In genomic region chr13:24161010-24161775, GRCh38 we compare ENCODE assay signal across 1 cellular context.
TF ChIP-seq lines count a peak whose summit lies in the region.

No MANE protein-coding gene starts in this region.

TF ChIP-seq in HepG2, 621 proteins besides CTCF, POLR2A, EP300 and RAD21 (continued from another document and continues in another):
- TF ChIP-seq ZNF318 (CRISPR knock-in tag; IDR thresholded peaks at IDR 0.05) = no peak
- TF ChIP-seq ZNF614 (CRISPR knock-in tag; IDR thresholded peaks at IDR 0.05; ENCODE audit: borderline replicate concordance) = no peak
- TF ChIP-seq, protein P1, sequence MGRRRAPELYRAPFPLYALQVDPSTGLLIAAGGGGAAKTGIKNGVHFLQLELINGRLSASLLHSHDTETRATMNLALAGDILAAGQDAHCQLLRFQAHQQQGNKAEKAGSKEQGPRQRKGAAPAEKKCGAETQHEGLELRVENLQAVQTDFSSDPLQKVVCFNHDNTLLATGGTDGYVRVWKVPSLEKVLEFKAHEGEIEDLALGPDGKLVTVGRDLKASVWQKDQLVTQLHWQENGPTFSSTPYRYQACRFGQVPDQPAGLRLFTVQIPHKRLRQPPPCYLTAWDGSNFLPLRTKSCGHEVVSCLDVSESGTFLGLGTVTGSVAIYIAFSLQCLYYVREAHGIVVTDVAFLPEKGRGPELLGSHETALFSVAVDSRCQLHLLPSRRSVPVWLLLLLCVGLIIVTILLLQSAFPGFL (CRISPR knock-in tag; IDR thresholded peaks at IDR 0.05) = no peak
- TF ChIP-seq, protein P2, sequence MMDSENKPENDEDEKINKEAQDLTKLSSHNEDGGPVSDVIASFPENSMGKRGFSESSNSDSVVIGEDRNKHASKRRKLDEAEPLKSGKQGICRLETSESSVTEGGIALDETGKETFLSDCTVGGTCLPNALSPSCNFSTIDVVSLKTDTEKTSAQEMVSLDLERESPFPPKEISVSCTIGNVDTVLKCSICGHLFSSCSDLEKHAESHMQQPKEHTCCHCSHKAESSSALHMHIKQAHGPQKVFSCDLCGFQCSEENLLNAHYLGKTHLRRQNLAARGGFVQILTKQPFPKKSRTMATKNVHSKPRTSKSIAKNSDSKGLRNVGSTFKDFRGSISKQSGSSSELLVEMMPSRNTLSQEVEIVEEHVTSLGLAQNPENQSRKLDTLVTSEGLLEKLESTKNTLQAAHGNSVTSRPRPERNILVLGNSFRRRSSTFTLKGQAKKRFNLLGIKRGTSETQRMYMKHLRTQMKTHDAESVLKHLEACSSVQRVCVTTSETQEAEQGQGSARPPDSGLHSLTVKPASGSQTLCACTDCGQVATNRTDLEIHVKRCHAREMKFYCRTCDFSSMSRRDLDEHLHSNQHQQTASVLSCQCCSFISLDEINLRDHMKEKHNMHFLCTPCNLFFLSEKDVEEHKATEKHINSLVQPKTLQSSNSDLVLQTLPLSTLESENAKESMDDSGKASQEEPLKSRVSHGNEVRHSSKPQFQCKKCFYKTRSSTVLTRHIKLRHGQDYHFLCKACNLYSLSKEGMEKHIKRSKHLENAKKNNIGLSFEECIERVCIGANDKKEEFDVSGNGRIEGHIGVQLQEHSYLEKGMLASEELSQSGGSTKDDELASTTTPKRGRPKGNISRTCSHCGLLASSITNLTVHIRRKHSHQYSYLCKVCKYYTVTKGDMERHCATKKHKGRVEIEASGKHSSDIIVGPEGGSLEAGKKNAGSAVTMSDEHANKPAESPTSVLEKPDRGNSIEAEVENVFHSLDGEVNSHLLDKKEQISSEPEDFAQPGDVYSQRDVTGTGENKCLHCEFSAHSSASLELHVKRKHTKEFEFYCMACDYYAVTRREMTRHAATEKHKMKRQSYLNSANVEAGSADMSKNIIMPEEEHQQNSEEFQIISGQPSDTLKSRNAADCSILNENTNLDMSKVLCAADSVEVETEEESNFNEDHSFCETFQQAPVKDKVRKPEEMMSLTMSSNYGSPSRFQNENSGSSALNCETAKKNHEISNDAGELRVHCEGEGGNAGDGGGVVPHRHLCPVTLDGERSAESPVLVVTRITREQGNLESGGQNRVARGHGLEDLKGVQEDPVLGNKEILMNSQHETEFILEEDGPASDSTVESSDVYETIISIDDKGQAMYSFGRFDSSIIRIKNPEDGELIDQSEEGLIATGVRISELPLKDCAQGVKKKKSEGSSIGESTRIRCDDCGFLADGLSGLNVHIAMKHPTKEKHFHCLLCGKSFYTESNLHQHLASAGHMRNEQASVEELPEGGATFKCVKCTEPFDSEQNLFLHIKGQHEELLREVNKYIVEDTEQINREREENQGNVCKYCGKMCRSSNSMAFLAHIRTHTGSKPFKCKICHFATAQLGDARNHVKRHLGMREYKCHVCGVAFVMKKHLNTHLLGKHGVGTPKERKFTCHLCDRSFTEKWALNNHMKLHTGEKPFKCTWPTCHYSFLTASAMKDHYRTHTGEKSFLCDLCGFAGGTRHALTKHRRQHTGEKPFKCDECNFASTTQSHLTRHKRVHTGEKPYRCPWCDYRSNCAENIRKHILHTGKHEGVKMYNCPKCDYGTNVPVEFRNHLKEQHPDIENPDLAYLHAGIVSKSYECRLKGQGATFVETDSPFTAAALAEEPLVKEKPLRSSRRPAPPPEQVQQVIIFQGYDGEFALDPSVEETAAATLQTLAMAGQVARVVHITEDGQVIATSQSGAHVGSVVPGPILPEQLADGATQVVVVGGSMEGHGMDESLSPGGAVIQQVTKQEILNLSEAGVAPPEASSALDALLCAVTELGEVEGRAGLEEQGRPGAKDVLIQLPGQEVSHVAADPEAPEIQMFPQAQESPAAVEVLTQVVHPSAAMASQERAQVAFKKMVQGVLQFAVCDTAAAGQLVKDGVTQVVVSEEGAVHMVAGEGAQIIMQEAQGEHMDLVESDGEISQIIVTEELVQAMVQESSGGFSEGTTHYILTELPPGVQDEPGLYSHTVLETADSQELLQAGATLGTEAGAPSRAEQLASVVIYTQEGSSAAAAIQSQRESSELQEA (CRISPR knock-in tag; IDR thresholded peaks at IDR 0.05; ENCODE audit: not compliant biosample characterization) = no peak
- TF ChIP-seq ZFP90 (CRISPR knock-in tag; IDR thresholded peaks at IDR 0.05; ENCODE audit: borderline replicate concordance) = 0 out of 2 replicates have a peak, but pooled peaks have one; percentile 23
- no peak for TF ChIP-seq SMAD3 (CRISPR knock-in tag; IDR thresholded peaks at IDR 0.05)
- TF ChIP-seq ISX (CRISPR knock-in tag; conservative IDR thresholded peaks at IDR 0.05) = no peak
- TF ChIP-seq ZNF543 (CRISPR knock-in tag; IDR thresholded peaks at IDR 0.05) = peak; percentile 43; the same call in 1 of the 2 replicates
- TF ChIP-seq MED1 (CRISPR knock-in tag; IDR thresholded peaks at IDR 0.05) = no peak
- TF ChIP-seq FOXA1 (IDR thresholded peaks at IDR 0.05) = no peak
- no peak for TF ChIP-seq FOXA1 (CRISPR knock-in tag; IDR thresholded peaks at IDR 0.05)
- no peak for TF ChIP-seq ZNF251 (CRISPR knock-in tag; IDR thresholded peaks at IDR 0.05)
- 0 out of 2 replicates have a peak, but pooled peaks have one; percentile 32 for TF ChIP-seq NR2C2 (CRISPR knock-in tag; IDR thresholded peaks at IDR 0.05; ENCODE audit: borderline replicate concordance)
- TF ChIP-seq ZBTB10 (CRISPR knock-in tag; IDR thresholded peaks at IDR 0.05; ENCODE audit: borderline replicate concordance) = no peak
- TF ChIP-seq ZBTB44 (CRISPR knock-in tag; IDR thresholded peaks at IDR 0.05) = no peak
- TF ChIP-seq PCBP1 (IDR thresholded peaks at IDR 0.05; ENCODE audit: borderline replicate concordance, low read depth, low read length) = no peak
- 0 out of 2 replicates have a peak, but pooled peaks have one; percentile 3 for TF ChIP-seq ZFP37 (CRISPR knock-in tag; IDR thresholded peaks at IDR 0.05; ENCODE audit: borderline replicate concordance)
- no peak for TF ChIP-seq ZNF138 (CRISPR knock-in tag; IDR thresholded peaks at IDR 0.05; ENCODE audit: low read depth)
- TF ChIP-seq CENPBD1 (CRISPR knock-in tag; IDR thresholded peaks at IDR 0.05; ENCODE audit: borderline replicate concordance, low read depth) = no peak
- TF ChIP-seq, protein P3, sequence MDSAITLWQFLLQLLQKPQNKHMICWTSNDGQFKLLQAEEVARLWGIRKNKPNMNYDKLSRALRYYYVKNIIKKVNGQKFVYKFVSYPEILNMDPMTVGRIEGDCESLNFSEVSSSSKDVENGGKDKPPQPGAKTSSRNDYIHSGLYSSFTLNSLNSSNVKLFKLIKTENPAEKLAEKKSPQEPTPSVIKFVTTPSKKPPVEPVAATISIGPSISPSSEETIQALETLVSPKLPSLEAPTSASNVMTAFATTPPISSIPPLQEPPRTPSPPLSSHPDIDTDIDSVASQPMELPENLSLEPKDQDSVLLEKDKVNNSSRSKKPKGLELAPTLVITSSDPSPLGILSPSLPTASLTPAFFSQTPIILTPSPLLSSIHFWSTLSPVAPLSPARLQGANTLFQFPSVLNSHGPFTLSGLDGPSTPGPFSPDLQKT (CRISPR knock-in tag; IDR thresholded peaks at IDR 0.05; ENCODE audit: borderline replicate concordance) = no peak
- TF ChIP-seq ZNF737 (CRISPR knock-in tag; IDR thresholded peaks at IDR 0.05; ENCODE audit: borderline replicate concordance) = no peak
- no peak for TF ChIP-seq MIER2 (CRISPR knock-in tag; IDR thresholded peaks at IDR 0.05)
- no peak for TF ChIP-seq CREB1 (IDR thresholded peaks at IDR 0.05)
- TF ChIP-seq CREB1 (CRISPR knock-in tag; IDR thresholded peaks at IDR 0.05) = no peak
- TF ChIP-seq TOE1 (CRISPR knock-in tag; IDR thresholded peaks at IDR 0.05) = no peak
- TF ChIP-seq TFAP4 (IDR thresholded peaks at IDR 0.05; ENCODE audit: borderline replicate concordance, low read depth) = no peak
- TF ChIP-seq ASH2L (IDR thresholded peaks at IDR 0.05; ENCODE audit: insufficient read length, low read depth, low read length) = no peak
- TF ChIP-seq KMT2B (CRISPR knock-in tag; IDR thresholded peaks at IDR 0.05) = 0 out of 2 replicates have a peak, but pooled peaks have one; percentile 37
- TF ChIP-seq KDM5A (IDR thresholded peaks at IDR 0.05; ENCODE audit: borderline replicate concordance, low read length) = no peak
- peak; percentile 39 for TF ChIP-seq ZNF263 (CRISPR knock-in tag; IDR thresholded peaks at IDR 0.05)
- no peak for TF ChIP-seq ZNF557 (CRISPR knock-in tag; IDR thresholded peaks at IDR 0.05)
- no peak for TF ChIP-seq RORA (CRISPR knock-in tag; IDR thresholded peaks at IDR 0.05)
